18 cellular contexts compared by ENCODE assay signal in the genomic region with DNA sequence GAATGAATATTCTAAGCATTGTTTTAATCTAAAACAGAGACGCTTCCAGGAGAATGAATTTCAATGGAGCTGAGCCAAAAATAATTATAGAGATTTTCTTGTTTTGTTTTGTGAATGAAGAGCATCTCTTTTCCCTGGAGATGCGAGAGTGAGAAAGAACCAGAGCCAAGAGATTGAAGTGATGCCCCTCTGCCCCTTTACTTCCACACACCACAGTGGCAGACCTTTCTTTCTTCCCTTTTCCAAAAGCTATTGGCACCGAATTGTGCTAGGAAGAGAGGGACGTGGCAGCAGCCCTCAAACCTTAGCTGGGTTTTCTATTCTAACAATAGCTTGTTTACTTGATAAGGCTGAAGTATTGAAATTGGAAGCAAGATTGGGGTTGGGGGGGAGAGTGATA.
"Had no signal": no experiment of that assay in that cellular context is flagged by ENCODE, and none has a peak within 500 bp of the region (broad histone marks: within the 10 kb centered on the region; RNA-seq: fewer than 3 reads in every experiment).

No MANE protein-coding gene starts in this region.

- H3K4me1 Mint-ChIP-seq: immature natural killer cell; stimulated activated memory B cell treated with anti-CD40 and anti-IgM and Interleukin-4, amounts not matched to agents 10 μg/mL and 1 μg/mL and 100 μg/mL, for 72 hours had no signal

- ATAC-seq: gastrocnemius medialis; left cardiac atrium; naive thymus-derived CD8-positive, alpha-beta T cell; sciatic nerve; stimulated activated memory B cell treated with anti-CD40 and anti-IgM and Interleukin-4, amounts not matched to agents 10 μg/mL and 1 μg/mL and 100 μg/mL, for 72 hours had no signal

- H3K4me3 Mint-ChIP-seq: immature natural killer cell; naive thymus-derived CD8-positive, alpha-beta T cell; stimulated activated memory B cell treated with anti-CD40 and anti-IgM and Interleukin-4, amounts not matched to agents 10 μg/mL and 1 μg/mL and 100 μg/mL, for 72 hours; stimulated activated naive CD8-positive, alpha-beta T cell treated with anti-CD3 and anti-CD28 coated beads, Interleukin-15, Interleukin-2, amounts not matched to agents 100 ng/mL and 50 ng/mL, for 24 hours had no signal

- DNase-seq: cortex of kidney; effector memory CD4-positive, alpha-beta T cell; gastrocnemius medialis; glutamatergic neuron; immature natural killer cell; kidney; left cardiac atrium; left ventricle myocardium inferior; mesendoderm; naive thymus-derived CD8-positive, alpha-beta T cell; spleen; stimulated activated CD4-positive, alpha-beta T cell treated with anti-CD3 and anti-CD28 coated beads, Interleukin-15, amount 100 ng/mL, for 24 hours; stimulated activated CD4-positive, alpha-beta T cell treated with anti-CD3 and anti-CD28 coated beads, Interleukin-1b, Interleukin-23, amount 100 ng/mL, for 48 hours; stimulated activated CD4-positive, alpha-beta T cell treated with anti-CD3 and anti-CD28 coated beads, Interleukin-4, amount 100 ng/mL, for 24 hours; transverse colon had no signal

- H3K27ac Mint-ChIP-seq: immature natural killer cell; stimulated activated memory B cell treated with anti-CD40 and anti-IgM and Interleukin-4, amounts not matched to agents 10 μg/mL and 1 μg/mL and 100 μg/mL, for 72 hours; stimulated activated naive CD8-positive, alpha-beta T cell treated with anti-CD3 and anti-CD28 coated beads, Interleukin-15, Interleukin-2, amounts not matched to agents 100 ng/mL and 50 ng/mL, for 24 hours had no signal

- H3K36me3 Mint-ChIP-seq: immature natural killer cell; naive thymus-derived CD8-positive, alpha-beta T cell; stimulated activated memory B cell treated with anti-CD40 and anti-IgM and Interleukin-4, amounts not matched to agents 10 μg/mL and 1 μg/mL and 100 μg/mL, for 72 hours had no signal

- H3K9me3 Mint-ChIP-seq: naive thymus-derived CD8-positive, alpha-beta T cell; stimulated activated memory B cell treated with anti-CD40 and anti-IgM and Interleukin-4, amounts not matched to agents 10 μg/mL and 1 μg/mL and 100 μg/mL, for 72 hours; stimulated activated naive CD8-positive, alpha-beta T cell treated with anti-CD3 and anti-CD28 coated beads, Interleukin-15, Interleukin-2, amounts not matched to agents 100 ng/mL and 50 ng/mL, for 24 hours had no signal
